1 cellular context compared by ENCODE assay signal in genomic region chr15:101008158-101009139, GRCh38.
TF ChIP-seq lines count a peak whose summit lies in the region.

No MANE protein-coding gene starts in this region.

TF ChIP-seq in HEK293, 187 proteins besides CTCF, POLR2A, EP300 and RAD21 (continued from another document and continues in another):
- TF ChIP-seq ZNF521 (tag by site-specific recombination; IDR thresholded peaks at IDR 0.05) (no peak), ZNF366 (tag by site-specific recombination; conservative IDR thresholded peaks at IDR 0.05) (no peak; the same call in 1 of the 2 replicates), ZNF555 (tag by site-specific recombination; conservative IDR thresholded peaks at IDR 0.05) (no peak), ZNF621 (tag by site-specific recombination; IDR thresholded peaks at IDR 0.05) (no peak), ZBTB48 (tag by site-specific recombination; IDR thresholded peaks at IDR 0.05) (no peak), SALL2 (tag by site-specific recombination; IDR thresholded peaks at IDR 0.05; ENCODE audit: borderline replicate concordance) (no peak), ZNF391 (tag by site-specific recombination; IDR thresholded peaks at IDR 0.05; ENCODE audit: borderline replicate concordance, low read depth) (no peak; the same call in 1 of the 2 replicates), ZNF610 (tag by site-specific recombination; IDR thresholded peaks at IDR 0.05; ENCODE audit: borderline replicate concordance) (no peak), ZNF274 (IDR thresholded peaks at IDR 0.05; ENCODE audit: low read length) (no peak), ZNF274 (tag by site-specific recombination; IDR thresholded peaks at IDR 0.05; ENCODE audit: borderline replicate concordance) (no peak), ZNF518A (tag by site-specific recombination; conservative IDR thresholded peaks at IDR 0.05; ENCODE audit: low read depth) (no peak; the same call in 1 of the 2 replicates), ZNF580 (tag by site-specific recombination; IDR thresholded peaks at IDR 0.05) (no peak), ZNF157 (tag by site-specific recombination; IDR thresholded peaks at IDR 0.05) (no peak), ZNF626 (tag by site-specific recombination; IDR thresholded peaks at IDR 0.05) (no peak), ZNF426 (tag by site-specific recombination; IDR thresholded peaks at IDR 0.05) (no peak), ZNF146 (tag by site-specific recombination; IDR thresholded peaks at IDR 0.05) (no peak), ZFP3 (tag by site-specific recombination; IDR thresholded peaks at IDR 0.05; ENCODE audit: low read depth) (no peak), WT1 (tag by site-specific recombination; IDR thresholded peaks at IDR 0.05) (peak; percentile 28; the same call in 1 of the 2 replicates), KLF9 (tag by site-specific recombination; IDR thresholded peaks at IDR 0.05; ENCODE audit: low read depth) (no peak), ZNF18 (tag by site-specific recombination; IDR thresholded peaks at IDR 0.05) (no peak), ZNF184 (tag by site-specific recombination; IDR thresholded peaks at IDR 0.05) (no peak), ZFP37 (tag by site-specific recombination; IDR thresholded peaks at IDR 0.05) (peak; percentile 60)
- TF ChIP-seq, protein P1, sequence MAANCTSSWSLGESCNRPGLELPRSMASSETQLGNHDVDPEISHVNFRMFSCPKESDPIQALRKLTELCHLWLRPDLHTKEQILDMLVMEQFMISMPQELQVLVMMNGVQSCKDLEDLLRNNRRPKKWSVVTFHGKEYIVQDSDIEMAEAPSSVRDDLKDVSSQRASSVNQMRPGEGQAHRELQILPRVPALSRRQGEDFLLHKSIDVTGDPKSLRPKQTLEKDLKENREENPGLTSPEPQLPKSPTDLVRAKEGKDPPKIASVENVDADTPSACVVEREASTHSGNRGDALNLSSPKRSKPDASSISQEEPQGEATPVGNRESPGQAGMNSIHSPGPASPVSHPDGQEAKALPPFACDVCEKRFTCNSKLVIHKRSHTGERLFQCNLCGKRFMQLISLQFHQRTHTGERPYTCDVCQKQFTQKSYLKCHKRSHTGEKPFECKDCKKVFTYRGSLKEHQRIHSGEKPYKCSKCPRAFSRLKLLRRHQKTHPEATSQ (tag by site-specific recombination; IDR thresholded peaks at IDR 0.05), result no peak
- TF ChIP-seq, protein P2, sequence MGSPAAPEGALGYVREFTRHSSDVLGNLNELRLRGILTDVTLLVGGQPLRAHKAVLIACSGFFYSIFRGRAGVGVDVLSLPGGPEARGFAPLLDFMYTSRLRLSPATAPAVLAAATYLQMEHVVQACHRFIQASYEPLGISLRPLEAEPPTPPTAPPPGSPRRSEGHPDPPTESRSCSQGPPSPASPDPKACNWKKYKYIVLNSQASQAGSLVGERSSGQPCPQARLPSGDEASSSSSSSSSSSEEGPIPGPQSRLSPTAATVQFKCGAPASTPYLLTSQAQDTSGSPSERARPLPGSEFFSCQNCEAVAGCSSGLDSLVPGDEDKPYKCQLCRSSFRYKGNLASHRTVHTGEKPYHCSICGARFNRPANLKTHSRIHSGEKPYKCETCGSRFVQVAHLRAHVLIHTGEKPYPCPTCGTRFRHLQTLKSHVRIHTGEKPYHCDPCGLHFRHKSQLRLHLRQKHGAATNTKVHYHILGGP (tag by site-specific recombination; IDR thresholded peaks at IDR 0.05), result no peak
- TF ChIP-seq, protein P3, sequence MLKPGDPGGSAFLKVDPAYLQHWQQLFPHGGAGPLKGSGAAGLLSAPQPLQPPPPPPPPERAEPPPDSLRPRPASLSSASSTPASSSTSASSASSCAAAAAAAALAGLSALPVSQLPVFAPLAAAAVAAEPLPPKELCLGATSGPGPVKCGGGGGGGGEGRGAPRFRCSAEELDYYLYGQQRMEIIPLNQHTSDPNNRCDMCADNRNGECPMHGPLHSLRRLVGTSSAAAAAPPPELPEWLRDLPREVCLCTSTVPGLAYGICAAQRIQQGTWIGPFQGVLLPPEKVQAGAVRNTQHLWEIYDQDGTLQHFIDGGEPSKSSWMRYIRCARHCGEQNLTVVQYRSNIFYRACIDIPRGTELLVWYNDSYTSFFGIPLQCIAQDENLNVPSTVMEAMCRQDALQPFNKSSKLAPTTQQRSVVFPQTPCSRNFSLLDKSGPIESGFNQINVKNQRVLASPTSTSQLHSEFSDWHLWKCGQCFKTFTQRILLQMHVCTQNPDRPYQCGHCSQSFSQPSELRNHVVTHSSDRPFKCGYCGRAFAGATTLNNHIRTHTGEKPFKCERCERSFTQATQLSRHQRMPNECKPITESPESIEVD (tag by site-specific recombination; IDR thresholded peaks at IDR 0.05), result no peak
- TF ChIP-seq, protein P4, sequence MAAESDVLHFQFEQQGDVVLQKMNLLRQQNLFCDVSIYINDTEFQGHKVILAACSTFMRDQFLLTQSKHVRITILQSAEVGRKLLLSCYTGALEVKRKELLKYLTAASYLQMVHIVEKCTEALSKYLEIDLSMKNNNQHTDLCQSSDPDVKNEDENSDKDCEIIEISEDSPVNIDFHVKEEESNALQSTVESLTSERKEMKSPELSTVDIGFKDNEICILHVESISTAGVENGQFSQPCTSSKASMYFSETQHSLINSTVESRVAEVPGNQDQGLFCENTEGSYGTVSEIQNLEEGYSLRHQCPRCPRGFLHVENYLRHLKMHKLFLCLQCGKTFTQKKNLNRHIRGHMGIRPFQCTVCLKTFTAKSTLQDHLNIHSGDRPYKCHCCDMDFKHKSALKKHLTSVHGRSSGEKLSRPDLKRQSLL (tag by site-specific recombination; IDR thresholded peaks at IDR 0.05), result 0 out of 2 replicates have a peak, but pooled peaks have one; percentile 18
- TF ChIP-seq, protein P5, sequence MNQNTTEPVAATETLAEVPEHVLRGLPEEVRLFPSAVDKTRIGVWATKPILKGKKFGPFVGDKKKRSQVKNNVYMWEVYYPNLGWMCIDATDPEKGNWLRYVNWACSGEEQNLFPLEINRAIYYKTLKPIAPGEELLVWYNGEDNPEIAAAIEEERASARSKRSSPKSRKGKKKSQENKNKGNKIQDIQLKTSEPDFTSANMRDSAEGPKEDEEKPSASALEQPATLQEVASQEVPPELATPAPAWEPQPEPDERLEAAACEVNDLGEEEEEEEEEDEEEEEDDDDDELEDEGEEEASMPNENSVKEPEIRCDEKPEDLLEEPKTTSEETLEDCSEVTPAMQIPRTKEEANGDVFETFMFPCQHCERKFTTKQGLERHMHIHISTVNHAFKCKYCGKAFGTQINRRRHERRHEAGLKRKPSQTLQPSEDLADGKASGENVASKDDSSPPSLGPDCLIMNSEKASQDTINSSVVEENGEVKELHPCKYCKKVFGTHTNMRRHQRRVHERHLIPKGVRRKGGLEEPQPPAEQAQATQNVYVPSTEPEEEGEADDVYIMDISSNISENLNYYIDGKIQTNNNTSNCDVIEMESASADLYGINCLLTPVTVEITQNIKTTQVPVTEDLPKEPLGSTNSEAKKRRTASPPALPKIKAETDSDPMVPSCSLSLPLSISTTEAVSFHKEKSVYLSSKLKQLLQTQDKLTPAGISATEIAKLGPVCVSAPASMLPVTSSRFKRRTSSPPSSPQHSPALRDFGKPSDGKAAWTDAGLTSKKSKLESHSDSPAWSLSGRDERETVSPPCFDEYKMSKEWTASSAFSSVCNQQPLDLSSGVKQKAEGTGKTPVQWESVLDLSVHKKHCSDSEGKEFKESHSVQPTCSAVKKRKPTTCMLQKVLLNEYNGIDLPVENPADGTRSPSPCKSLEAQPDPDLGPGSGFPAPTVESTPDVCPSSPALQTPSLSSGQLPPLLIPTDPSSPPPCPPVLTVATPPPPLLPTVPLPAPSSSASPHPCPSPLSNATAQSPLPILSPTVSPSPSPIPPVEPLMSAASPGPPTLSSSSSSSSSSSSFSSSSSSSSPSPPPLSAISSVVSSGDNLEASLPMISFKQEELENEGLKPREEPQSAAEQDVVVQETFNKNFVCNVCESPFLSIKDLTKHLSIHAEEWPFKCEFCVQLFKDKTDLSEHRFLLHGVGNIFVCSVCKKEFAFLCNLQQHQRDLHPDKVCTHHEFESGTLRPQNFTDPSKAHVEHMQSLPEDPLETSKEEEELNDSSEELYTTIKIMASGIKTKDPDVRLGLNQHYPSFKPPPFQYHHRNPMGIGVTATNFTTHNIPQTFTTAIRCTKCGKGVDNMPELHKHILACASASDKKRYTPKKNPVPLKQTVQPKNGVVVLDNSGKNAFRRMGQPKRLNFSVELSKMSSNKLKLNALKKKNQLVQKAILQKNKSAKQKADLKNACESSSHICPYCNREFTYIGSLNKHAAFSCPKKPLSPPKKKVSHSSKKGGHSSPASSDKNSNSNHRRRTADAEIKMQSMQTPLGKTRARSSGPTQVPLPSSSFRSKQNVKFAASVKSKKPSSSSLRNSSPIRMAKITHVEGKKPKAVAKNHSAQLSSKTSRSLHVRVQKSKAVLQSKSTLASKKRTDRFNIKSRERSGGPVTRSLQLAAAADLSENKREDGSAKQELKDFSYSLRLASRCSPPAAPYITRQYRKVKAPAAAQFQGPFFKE (tag by site-specific recombination; IDR thresholded peaks at IDR 0.05; ENCODE audit: borderline replicate concordance), result no peak
- TF ChIP-seq, protein P6, sequence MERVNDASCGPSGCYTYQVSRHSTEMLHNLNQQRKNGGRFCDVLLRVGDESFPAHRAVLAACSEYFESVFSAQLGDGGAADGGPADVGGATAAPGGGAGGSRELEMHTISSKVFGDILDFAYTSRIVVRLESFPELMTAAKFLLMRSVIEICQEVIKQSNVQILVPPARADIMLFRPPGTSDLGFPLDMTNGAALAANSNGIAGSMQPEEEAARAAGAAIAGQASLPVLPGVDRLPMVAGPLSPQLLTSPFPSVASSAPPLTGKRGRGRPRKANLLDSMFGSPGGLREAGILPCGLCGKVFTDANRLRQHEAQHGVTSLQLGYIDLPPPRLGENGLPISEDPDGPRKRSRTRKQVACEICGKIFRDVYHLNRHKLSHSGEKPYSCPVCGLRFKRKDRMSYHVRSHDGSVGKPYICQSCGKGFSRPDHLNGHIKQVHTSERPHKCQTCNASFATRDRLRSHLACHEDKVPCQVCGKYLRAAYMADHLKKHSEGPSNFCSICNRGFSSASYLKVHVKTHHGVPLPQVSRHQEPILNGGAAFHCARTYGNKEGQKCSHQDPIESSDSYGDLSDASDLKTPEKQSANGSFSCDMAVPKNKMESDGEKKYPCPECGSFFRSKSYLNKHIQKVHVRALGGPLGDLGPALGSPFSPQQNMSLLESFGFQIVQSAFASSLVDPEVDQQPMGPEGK (tag by site-specific recombination; IDR thresholded peaks at IDR 0.05), result peak; percentile 33; the same call in 1 of the 2 replicates
- TF ChIP-seq, protein P7, sequence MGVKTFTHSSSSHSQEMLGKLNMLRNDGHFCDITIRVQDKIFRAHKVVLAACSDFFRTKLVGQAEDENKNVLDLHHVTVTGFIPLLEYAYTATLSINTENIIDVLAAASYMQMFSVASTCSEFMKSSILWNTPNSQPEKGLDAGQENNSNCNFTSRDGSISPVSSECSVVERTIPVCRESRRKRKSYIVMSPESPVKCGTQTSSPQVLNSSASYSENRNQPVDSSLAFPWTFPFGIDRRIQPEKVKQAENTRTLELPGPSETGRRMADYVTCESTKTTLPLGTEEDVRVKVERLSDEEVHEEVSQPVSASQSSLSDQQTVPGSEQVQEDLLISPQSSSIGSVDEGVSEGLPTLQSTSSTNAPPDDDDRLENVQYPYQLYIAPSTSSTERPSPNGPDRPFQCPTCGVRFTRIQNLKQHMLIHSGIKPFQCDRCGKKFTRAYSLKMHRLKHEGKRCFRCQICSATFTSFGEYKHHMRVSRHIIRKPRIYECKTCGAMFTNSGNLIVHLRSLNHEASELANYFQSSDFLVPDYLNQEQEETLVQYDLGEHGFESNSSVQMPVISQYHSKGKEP (tag by site-specific recombination; IDR thresholded peaks at IDR 0.05), result no peak
